ENCODE assay signal across 8 cellular contexts in the genomic region with DNA sequence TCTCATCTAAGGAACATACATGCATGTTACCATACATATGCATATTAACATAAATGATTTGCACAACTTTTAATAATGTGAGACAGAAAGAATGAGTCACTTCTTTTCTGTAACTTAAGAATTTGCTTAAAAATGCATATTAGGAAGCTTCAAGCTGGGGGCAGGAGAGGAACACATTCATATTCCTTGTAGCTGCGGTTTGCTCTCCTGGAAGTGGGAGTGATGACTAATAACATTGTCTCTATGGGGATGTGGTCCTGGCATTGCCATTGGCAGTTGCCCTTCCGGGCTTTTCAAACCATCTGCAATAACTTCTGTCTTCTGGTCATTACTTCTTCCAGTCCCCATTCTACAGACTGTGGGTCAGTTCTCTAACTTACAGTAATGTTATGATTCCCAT. TPM values are rescaled to one million over a fixed set of nuclear protein-coding genes. Genes with fewer than 3 reads are reported as not detected.
DNase-seq lines count a peak whose midpoint lies in the region; ATAC-seq and TF ChIP-seq lines count a peak whose summit lies in the region.

No MANE protein-coding gene starts in this region.

- ATAC-seq in SK-N-SH treated with all-trans-retinoic acid at 6 μM for 48 hours: peak; percentile 99
- ATAC-seq in HG03342 (IDR thresholded peaks at IDR 0.05; ENCODE audit: unreplicated experiment): no peak
- no peak for ATAC-seq in GM18870 (IDR thresholded peaks at IDR 0.05; ENCODE audit: unreplicated experiment)
- no peak for ATAC-seq in HG03025 (IDR thresholded peaks at IDR 0.05; ENCODE audit: low FRiP score, unreplicated experiment)

- no peaks in the 10 kb centered on the region for H3K36me3 Mint-ChIP-seq in HFFc6 (ENCODE audit: low read depth)

- H3K27me3 Mint-ChIP-seq in HFFc6 (ENCODE audit: insufficient read depth): peaks cover 4% of the 10 kb centered on the region; the same call in 1 of the 2 replicates

- peak overlapping the region; percentile 76 for H3K27ac Mint-ChIP-seq in HFFc6

- H3K4me1 Mint-ChIP-seq in HFFc6 (ENCODE audit: low read depth): peaks cover 50% of the 10 kb centered on the region

- TF ChIP-seq CTCF in HFFc6 (IDR thresholded peaks at IDR 0.05): no peak; the same call in 1 of the 2 replicates

- DNase-seq in A172 (ENCODE audit: low spot score) (peak; percentile 97), HFFc6 (peak; percentile 96), glomerular endothelial cell (ENCODE audit: extremely low read depth, low read depth, low spot score) (peak; percentile 54)
- no peak for DNase-seq in activated CD4-positive, alpha-beta T cell treated with anti-CD3 and anti-CD28 coated beads for 48 hours

- H3K4me3 Mint-ChIP-seq in HFFc6: peak overlapping the region; percentile 51

- H3K9me3 Mint-ChIP-seq in HFFc6: no peaks in the 10 kb centered on the region

TF ChIP-seq in SK-N-SH treated with all-trans-retinoic acid at 6 μM for 48 hours, 23 proteins besides CTCF, POLR2A, EP300 and RAD21:
- TF ChIP-seq, protein P1, sequence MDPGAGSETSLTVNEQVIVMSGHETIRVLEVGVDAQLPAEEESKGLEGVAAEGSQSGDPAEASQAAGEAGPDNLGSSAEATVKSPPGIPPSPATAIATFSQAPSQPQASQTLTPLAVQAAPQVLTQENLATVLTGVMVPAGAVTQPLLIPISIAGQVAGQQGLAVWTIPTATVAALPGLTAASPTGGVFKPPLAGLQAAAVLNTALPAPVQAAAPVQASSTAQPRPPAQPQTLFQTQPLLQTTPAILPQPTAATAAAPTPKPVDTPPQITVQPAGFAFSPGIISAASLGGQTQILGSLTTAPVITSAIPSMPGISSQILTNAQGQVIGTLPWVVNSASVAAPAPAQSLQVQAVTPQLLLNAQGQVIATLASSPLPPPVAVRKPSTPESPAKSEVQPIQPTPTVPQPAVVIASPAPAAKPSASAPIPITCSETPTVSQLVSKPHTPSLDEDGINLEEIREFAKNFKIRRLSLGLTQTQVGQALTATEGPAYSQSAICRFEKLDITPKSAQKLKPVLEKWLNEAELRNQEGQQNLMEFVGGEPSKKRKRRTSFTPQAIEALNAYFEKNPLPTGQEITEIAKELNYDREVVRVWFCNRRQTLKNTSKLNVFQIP (CRISPR knock-in tag; IDR thresholded peaks at IDR 0.05; ENCODE audit: borderline replicate concordance, low read depth): no peak
- TF ChIP-seq, protein P2, sequence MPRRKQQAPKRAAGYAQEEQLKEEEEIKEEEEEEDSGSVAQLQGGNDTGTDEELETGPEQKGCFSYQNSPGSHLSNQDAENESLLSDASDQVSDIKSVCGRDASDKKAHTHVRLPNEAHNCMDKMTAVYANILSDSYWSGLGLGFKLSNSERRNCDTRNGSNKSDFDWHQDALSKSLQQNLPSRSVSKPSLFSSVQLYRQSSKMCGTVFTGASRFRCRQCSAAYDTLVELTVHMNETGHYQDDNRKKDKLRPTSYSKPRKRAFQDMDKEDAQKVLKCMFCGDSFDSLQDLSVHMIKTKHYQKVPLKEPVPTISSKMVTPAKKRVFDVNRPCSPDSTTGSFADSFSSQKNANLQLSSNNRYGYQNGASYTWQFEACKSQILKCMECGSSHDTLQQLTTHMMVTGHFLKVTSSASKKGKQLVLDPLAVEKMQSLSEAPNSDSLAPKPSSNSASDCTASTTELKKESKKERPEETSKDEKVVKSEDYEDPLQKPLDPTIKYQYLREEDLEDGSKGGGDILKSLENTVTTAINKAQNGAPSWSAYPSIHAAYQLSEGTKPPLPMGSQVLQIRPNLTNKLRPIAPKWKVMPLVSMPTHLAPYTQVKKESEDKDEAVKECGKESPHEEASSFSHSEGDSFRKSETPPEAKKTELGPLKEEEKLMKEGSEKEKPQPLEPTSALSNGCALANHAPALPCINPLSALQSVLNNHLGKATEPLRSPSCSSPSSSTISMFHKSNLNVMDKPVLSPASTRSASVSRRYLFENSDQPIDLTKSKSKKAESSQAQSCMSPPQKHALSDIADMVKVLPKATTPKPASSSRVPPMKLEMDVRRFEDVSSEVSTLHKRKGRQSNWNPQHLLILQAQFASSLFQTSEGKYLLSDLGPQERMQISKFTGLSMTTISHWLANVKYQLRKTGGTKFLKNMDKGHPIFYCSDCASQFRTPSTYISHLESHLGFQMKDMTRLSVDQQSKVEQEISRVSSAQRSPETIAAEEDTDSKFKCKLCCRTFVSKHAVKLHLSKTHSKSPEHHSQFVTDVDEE (CRISPR knock-in tag; IDR thresholded peaks at IDR 0.05): no peak
- TF ChIP-seq, protein P3, sequence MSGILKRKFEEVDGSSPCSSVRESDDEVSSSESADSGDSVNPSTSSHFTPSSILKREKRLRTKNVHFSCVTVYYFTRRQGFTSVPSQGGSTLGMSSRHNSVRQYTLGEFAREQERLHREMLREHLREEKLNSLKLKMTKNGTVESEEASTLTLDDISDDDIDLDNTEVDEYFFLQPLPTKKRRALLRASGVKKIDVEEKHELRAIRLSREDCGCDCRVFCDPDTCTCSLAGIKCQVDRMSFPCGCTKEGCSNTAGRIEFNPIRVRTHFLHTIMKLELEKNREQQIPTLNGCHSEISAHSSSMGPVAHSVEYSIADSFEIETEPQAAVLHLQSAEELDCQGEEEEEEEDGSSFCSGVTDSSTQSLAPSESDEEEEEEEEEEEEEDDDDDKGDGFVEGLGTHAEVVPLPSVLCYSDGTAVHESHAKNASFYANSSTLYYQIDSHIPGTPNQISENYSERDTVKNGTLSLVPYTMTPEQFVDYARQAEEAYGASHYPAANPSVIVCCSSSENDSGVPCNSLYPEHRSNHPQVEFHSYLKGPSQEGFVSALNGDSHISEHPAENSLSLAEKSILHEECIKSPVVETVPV (CRISPR knock-in tag; IDR thresholded peaks at IDR 0.05): no peak
- TF ChIP-seq PPARA (CRISPR knock-in tag; IDR thresholded peaks at IDR 0.05; ENCODE audit: borderline replicate concordance): no peak
- no peak for TF ChIP-seq TCF4 (CRISPR knock-in tag; IDR thresholded peaks at IDR 0.05; ENCODE audit: borderline replicate concordance)
- no peak for TF ChIP-seq ZFP30 (CRISPR knock-in tag; IDR thresholded peaks at IDR 0.05)
- no peak for TF ChIP-seq ISL1 (CRISPR knock-in tag; IDR thresholded peaks at IDR 0.05)
- TF ChIP-seq ZNF8 (CRISPR knock-in tag; IDR thresholded peaks at IDR 0.05): no peak
- no peak for TF ChIP-seq GLIS3 (CRISPR knock-in tag; IDR thresholded peaks at IDR 0.05)
- no peak for TF ChIP-seq ZFP3 (CRISPR knock-in tag; IDR thresholded peaks at IDR 0.05)
- TF ChIP-seq BACH2 (CRISPR knock-in tag; IDR thresholded peaks at IDR 0.05; ENCODE audit: borderline replicate concordance): no peak
- TF ChIP-seq ESRRG (CRISPR knock-in tag; IDR thresholded peaks at IDR 0.05): no peak
- TF ChIP-seq TOX (CRISPR knock-in tag; IDR thresholded peaks at IDR 0.05; ENCODE audit: borderline replicate concordance): no peak
- TF ChIP-seq SNAI2 (CRISPR knock-in tag; IDR thresholded peaks at IDR 0.05): no peak

RNA-seq across cellular contexts. Expression of a gene that starts 15.6 kb away (rescaled TPM):
- 2.7 and 5.6 TPM in 2 replicates for total RNA-seq in A172 (2014; rRNA removed; shearing (Covaris generic))
- 1 to 10 TPM; 2.6 to 4.3 (median 3.8) TPM for total RNA-seq in HFFc6 (2021; fragmentation: NEBNext Ultra II Directional; extraction: Animal tissue kit (Norgen Biotek cat#: 25700))
- total RNA-seq in glomerular endothelial cell: 29.3 and 32.0 TPM in 2 replicates
